In genomic region chr10:117298219-117298618, GRCh38 we compare ENCODE assay signal across 10 cellular contexts. TPM values are rescaled to one million over a fixed set of nuclear protein-coding genes. Genes with fewer than 3 reads are reported as not detected.
"Had no signal": no experiment of that assay in that cellular context is flagged by ENCODE, and none has a peak within 500 bp of the region (broad histone marks: within the 10 kb centered on the region; RNA-seq: fewer than 3 reads in every experiment).

No MANE protein-coding gene starts in this region.

- H3K36me3 ChIP-seq: HAP-1 had no signal

- H3K4me1 ChIP-seq: HAP-1 had no signal

- FAIRE-seq: HTR-8/SVneo had no signal

- H3K9ac ChIP-seq: GM23248, KMS-11 had no signal

- H3K4me3 ChIP-seq: GM23248, HAP-1 had no signal

- DNase-seq: GM23248, GOT3, H7, HFFc6, KBM-7 had no signal

- H3K4me2 ChIP-seq: KMS-11 had no signal

- H3K27ac ChIP-seq: GM23248, KMS-11 had no signal

- H3K9me3 ChIP-seq: HAP-1 had no signal

- ATAC-seq: HCT116 had no signal

- H2AFZ ChIP-seq: GM23248 had no signal

RNA-seq across cellular contexts. Expression of gene SLC18A2, which starts 57.3 kb away (rescaled TPM):
- total RNA-seq: GM23248, HFFc6, HT-29 had no signal
